ENCODE assay signal across 8 cellular contexts in the genomic region with DNA sequence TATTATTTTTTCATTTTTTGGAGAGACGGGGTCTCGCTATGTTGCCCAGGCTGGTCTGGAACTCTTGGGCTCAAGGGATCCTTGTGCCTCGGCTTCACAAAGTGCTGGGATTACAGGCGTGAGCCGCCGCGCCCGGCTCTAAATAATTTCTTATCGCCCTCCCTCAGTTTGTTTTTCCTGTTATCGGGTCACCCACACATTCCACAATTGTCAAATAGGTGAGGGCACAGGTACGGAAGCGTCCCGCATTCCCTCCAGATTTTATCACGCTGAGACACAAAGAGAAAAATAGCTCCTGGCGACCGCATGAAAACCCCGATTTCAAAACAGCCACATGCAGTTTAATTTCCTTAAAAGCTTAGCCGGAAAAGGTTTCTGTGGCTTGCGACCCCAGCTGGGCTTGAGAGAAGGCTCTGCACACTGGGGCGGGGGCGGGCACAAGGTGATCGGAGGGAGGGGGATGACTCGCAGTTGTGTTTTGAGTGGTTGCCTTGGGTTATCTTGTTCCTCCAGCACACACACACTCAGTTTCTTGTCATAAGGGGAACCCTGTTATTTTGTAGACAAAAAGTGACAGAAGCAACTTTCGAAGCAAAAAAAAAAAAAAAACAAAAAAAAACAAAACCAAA. TPM values are rescaled to one million over a fixed set of nuclear protein-coding genes. Genes with fewer than 3 reads are reported as not detected.
A peak's percentile ranks its signal among the peaks of the same experiment; 100 is the strongest.
DNase-seq lines count a peak whose midpoint lies in the region; ATAC-seq and TF ChIP-seq lines count a peak whose summit lies in the region.

No MANE protein-coding gene starts in this region.

- H3K27me3 Mint-ChIP-seq in Calu3 (ENCODE audit: unreplicated experiment): peaks cover 36% of the 10 kb centered on the region
- no peaks in the 10 kb centered on the region for H3K27me3 Mint-ChIP-seq in activated CD4-positive, alpha-beta T cell treated with anti-CD3 and anti-CD28 coated beads, Interleukin-2, amount 10 ng/mL, durations not matched to agents 7 days and 5 days

- H3K27ac ChIP-seq in muscle layer of duodenum (ENCODE audit: low read length): peak overlapping the region; percentile 81

- TF ChIP-seq CTCF in Calu3 (IDR thresholded peaks at IDR 0.05; ENCODE audit: unreplicated experiment): no peak

- CTCF ChIA-PET in Calu3 (lab: Charles Lee): interaction anchor here (0.6 to 2.5 kb wide), 9 partner anchors 14 to 1196 kb away, joined by 3 to 14 read pairs (median 4); no protein-coding TSS in a partner anchor
- CTCF ChIA-PET in activated CD4-positive, alpha-beta T cell treated with anti-CD3 and anti-CD28 coated beads, Interleukin-2, amount 10 ng/mL, durations not matched to agents 7 days and 5 days (lab: Charles Lee): interaction anchor here (0.6 to 2.5 kb wide), 19 partner anchors 8 to 480 kb away, joined by 3 to 22 read pairs (median 4); no protein-coding TSS in a partner anchor

- intact Hi-C loops in Calu3 (cut with micrococcal nuclease; ENCODE audit: unreplicated experiment): loop anchor here (2.0 to 5.0 kb wide), 2 partner anchors 55 to 112 kb away; no protein-coding TSS in a partner anchor

- peaks cover 0 to 22% of the 10 kb centered on the region in 2 donors for H3K4me1 ChIP-seq in muscle layer of duodenum (ENCODE audit: control insufficient read depth in 1 of 2, insufficient read depth in 2 of 2, low read length in 2 of 2)

- peak overlapping the region; percentile 71 to 87 for H3K4me3 ChIP-seq in muscle layer of duodenum (ENCODE audit: low read depth in 1 of 2, low read length in 2 of 2)

- BruUV-seq in Calu3 (replicated peaks; lab: Mats Ljungman, UMichigan): no TSS peak

- no peaks in the 10 kb centered on the region for H3K9me3 Mint-ChIP-seq in Calu3 (ENCODE audit: low read depth, unreplicated experiment)
- H3K9me3 Mint-ChIP-seq in activated CD4-positive, alpha-beta T cell treated with anti-CD3 and anti-CD28 coated beads, Interleukin-2, amount 10 ng/mL, durations not matched to agents 7 days and 5 days: no peaks in the 10 kb centered on the region
- no peaks in the 10 kb centered on the region for H3K9me3 Mint-ChIP-seq in stimulated activated effector memory CD8-positive, alpha-beta T cell treated with anti-CD3 and anti-CD28 coated beads, Interleukin-12 subunit alpha, Interleukin-12 subunit beta, amount 100 ng/mL, for 72 hours

- no peaks in the 10 kb centered on the region for H3K9me3 ChIP-seq in muscle layer of duodenum (ENCODE audit: control insufficient read depth in 1 of 2, low read length in 2 of 2)

- no peaks in the 10 kb centered on the region for H3K27me3 ChIP-seq in muscle layer of duodenum (ENCODE audit: low read depth, low read length)

- peaks cover 25% of the 10 kb centered on the region for H3K36me3 Mint-ChIP-seq in Calu3 (ENCODE audit: insufficient read depth, unreplicated experiment)
- H3K36me3 Mint-ChIP-seq in activated CD4-positive, alpha-beta T cell treated with anti-CD3 and anti-CD28 coated beads, Interleukin-2, amount 10 ng/mL, durations not matched to agents 7 days and 5 days (ENCODE audit: low read depth): peaks cover 15% of the 10 kb centered on the region
- peaks cover 23% of the 10 kb centered on the region for H3K36me3 Mint-ChIP-seq in stimulated activated effector memory CD8-positive, alpha-beta T cell treated with anti-CD3 and anti-CD28 coated beads, Interleukin-12 subunit alpha, Interleukin-12 subunit beta, amount 100 ng/mL, for 72 hours

- DNase-seq in Calu3 (peak; percentile 35), Kasumi-1 (lab: John Stamatoyannopoulos, UW) (peak; percentile 92 to 95), NCI-H1092 (lab: John Stamatoyannopoulos, UW) (no peak)
- DNase-seq in activated CD4-positive, alpha-beta T cell treated with anti-CD3 and anti-CD28 coated beads, Interleukin-2, amount 10 ng/mL, durations not matched to agents 7 days and 5 days: peak; percentile 91
- peak; percentile 76 for DNase-seq in effector CD4-positive, alpha-beta T cell
- DNase-seq in stimulated activated effector memory CD8-positive, alpha-beta T cell treated with anti-CD3 and anti-CD28 coated beads, Interleukin-12 subunit alpha, Interleukin-12 subunit beta, amount 100 ng/mL, for 72 hours (ENCODE audit: low spot score in 2 of 2): peak; percentile 36 to 85

- ATAC-seq in GM21737 (IDR thresholded peaks at IDR 0.05; ENCODE audit: unreplicated experiment): peak; percentile 32
- peak; percentile 74 for ATAC-seq in stimulated activated effector memory CD8-positive, alpha-beta T cell treated with anti-CD3 and anti-CD28 coated beads, Interleukin-12 subunit alpha, Interleukin-12 subunit beta, amount 100 ng/mL, for 72 hours

- H3K27ac Mint-ChIP-seq in Calu3 (ENCODE audit: unreplicated experiment): peak overlapping the region; percentile 73
- H3K27ac Mint-ChIP-seq in activated CD4-positive, alpha-beta T cell treated with anti-CD3 and anti-CD28 coated beads, Interleukin-2, amount 10 ng/mL, durations not matched to agents 7 days and 5 days: peak overlapping the region; percentile 100
- peak overlapping the region; percentile 99 for H3K27ac Mint-ChIP-seq in stimulated activated effector memory CD8-positive, alpha-beta T cell treated with anti-CD3 and anti-CD28 coated beads, Interleukin-12 subunit alpha, Interleukin-12 subunit beta, amount 100 ng/mL, for 72 hours

- H3K4me1 Mint-ChIP-seq in Calu3 (ENCODE audit: low read depth, unreplicated experiment): peaks cover 10% of the 10 kb centered on the region
- peaks cover 53% of the 10 kb centered on the region for H3K4me1 Mint-ChIP-seq in activated CD4-positive, alpha-beta T cell treated with anti-CD3 and anti-CD28 coated beads, Interleukin-2, amount 10 ng/mL, durations not matched to agents 7 days and 5 days
- peaks cover 46% of the 10 kb centered on the region for H3K4me1 Mint-ChIP-seq in stimulated activated effector memory CD8-positive, alpha-beta T cell treated with anti-CD3 and anti-CD28 coated beads, Interleukin-12 subunit alpha, Interleukin-12 subunit beta, amount 100 ng/mL, for 72 hours

- H3K4me3 Mint-ChIP-seq in Calu3 (ENCODE audit: low read depth, unreplicated experiment): peak overlapping the region; percentile 90
- H3K4me3 Mint-ChIP-seq in activated CD4-positive, alpha-beta T cell treated with anti-CD3 and anti-CD28 coated beads, Interleukin-2, amount 10 ng/mL, durations not matched to agents 7 days and 5 days: peak overlapping the region; percentile 94
- peak overlapping the region; percentile 91 for H3K4me3 Mint-ChIP-seq in stimulated activated effector memory CD8-positive, alpha-beta T cell treated with anti-CD3 and anti-CD28 coated beads, Interleukin-12 subunit alpha, Interleukin-12 subunit beta, amount 100 ng/mL, for 72 hours

- POLR2A ChIA-PET in activated CD4-positive, alpha-beta T cell treated with anti-CD3 and anti-CD28 coated beads, Interleukin-2, amount 10 ng/mL, durations not matched to agents 7 days and 5 days (lab: Charles Lee): interaction anchor here (0.6 to 1.4 kb wide), 2 partner anchors 145 to 181 kb away, joined by 10 to 13 read pairs; no protein-coding TSS in a partner anchor

- H3K36me3 ChIP-seq in muscle layer of duodenum (ENCODE audit: control insufficient read depth in 1 of 2, insufficient read depth in 2 of 2, low read length in 2 of 2): no peaks in the 10 kb centered on the region

RNA-seq across cellular contexts. Expression of a gene that starts 0.7 kb away (rescaled TPM):
- total RNA-seq in Calu3 (2022): 13.4 and 25.0 TPM in 2 replicates
- 100 to 1,000 TPM in 1 of 2 experiments, 10 to 100 TPM in 1; 90.5 to 117 TPM for total RNA-seq in activated CD4-positive, alpha-beta T cell treated with anti-CD3 and anti-CD28 coated beads, Interleukin-2, amount 10 ng/mL, durations not matched to agents 7 days and 5 days
